Comparison of ENCODE assay signal across 17 cellular contexts in genomic region chr6:36695414-36695813, GRCh38. TPM values are rescaled to one million over a fixed set of nuclear protein-coding genes. Genes with fewer than 3 reads are reported as not detected.
DNase-seq lines count a peak whose midpoint lies in the region; ATAC-seq, FAIRE-seq and TF ChIP-seq lines count a peak whose summit lies in the region.
"Had no signal": no experiment of that assay in that cellular context is flagged by ENCODE, and none has a peak within 500 bp of the region (broad histone marks: within the 10 kb centered on the region; RNA-seq: fewer than 3 reads in every experiment).

No MANE protein-coding gene starts in this region.

- H3K36me3 Mint-ChIP-seq in activated T-cell treated with anti-CD3 and anti-CD28 coated beads, Interleukin-2, amount 50 U/mL, for 24 hours (ENCODE audit: low read depth): no peaks in the 10 kb centered on the region
- H3K36me3 Mint-ChIP-seq in activated T-helper 1 cell treated with anti-CD3 and anti-CD28 coated beads, Interleukin-12 subunit alpha, Interleukin-12 subunit beta, Interleukin-2, Interleukin-4 antibody, amounts not matched to agents 30 ng/mL and 10 ng/mL and 1 ng/mL, durations not matched to agents 14 hours and 24 hours and 36 hours (ENCODE audit: low read depth): no peaks in the 10 kb centered on the region
- peaks cover 7 to 17% of the 10 kb centered on the region in 2 donors for H3K36me3 Mint-ChIP-seq in stimulated activated naive B cell treated with anti-CD40 and anti-IgM and Interleukin-4, amounts not matched to agents 10 μg/mL and 1 μg/mL and 100 μg/mL, for 72 hours
- no peaks in the 10 kb centered on the region for H3K36me3 Mint-ChIP-seq in naive thymus-derived CD8-positive, alpha-beta T cell
- H3K36me3 Mint-ChIP-seq: CD4-positive, alpha-beta memory T cell had no signal

- peak; percentile 35 for FAIRE-seq in GM12891 (lab: Jason Lieb, UNC)
- FAIRE-seq: D721Med had no signal

- no peak for TF ChIP-seq POLR2A in GM12891 (IDR thresholded peaks at IDR 0.05; ENCODE audit: low read depth, low read length)

- DNase-seq in activated T-cell treated with anti-CD3 and anti-CD28 coated beads, Interleukin-2, amount 50 U/mL, for 24 hours: no peak
- DNase-seq in activated T-cell treated with anti-CD3 and anti-CD28 coated beads, Interleukin-2, amount 50 U/mL, for 48 hours: no peak
- no peak for DNase-seq in GM12891 (ENCODE audit: insufficient read length, low spot score)
- no peak for DNase-seq in activated T-helper 1 cell treated with anti-CD3 and anti-CD28 coated beads, Interleukin-12 subunit alpha, Interleukin-12 subunit beta, Interleukin-2, Interleukin-4 antibody, amounts not matched to agents 30 ng/mL and 10 ng/mL and 1 ng/mL, durations not matched to agents 14 hours and 24 hours and 36 hours (ENCODE audit: low spot score)
- DNase-seq in stimulated activated naive B cell treated with anti-CD40 and anti-IgM and Interleukin-4, amounts not matched to agents 10 μg/mL and 1 μg/mL and 100 μg/mL, for 72 hours: no peak
- no peak for DNase-seq in naive thymus-derived CD8-positive, alpha-beta T cell
- DNase-seq: AML-193; CD4-positive, alpha-beta memory T cell; DND-41; GDM1; GM23248; MM.1S; NCI-H1105; NCI-H187 had no signal

- H3K4me1 Mint-ChIP-seq in activated T-cell treated with anti-CD3 and anti-CD28 coated beads, Interleukin-2, amount 50 U/mL, for 24 hours (ENCODE audit: low read depth): peaks cover 43% of the 10 kb centered on the region
- H3K4me1 Mint-ChIP-seq in activated T-helper 1 cell treated with anti-CD3 and anti-CD28 coated beads, Interleukin-12 subunit alpha, Interleukin-12 subunit beta, Interleukin-2, Interleukin-4 antibody, amounts not matched to agents 30 ng/mL and 10 ng/mL and 1 ng/mL, durations not matched to agents 14 hours and 24 hours and 36 hours (ENCODE audit: low read depth): peaks cover 65% of the 10 kb centered on the region
- peaks cover 60 to 69% of the 10 kb centered on the region in 2 donors for H3K4me1 Mint-ChIP-seq in stimulated activated naive B cell treated with anti-CD40 and anti-IgM and Interleukin-4, amounts not matched to agents 10 μg/mL and 1 μg/mL and 100 μg/mL, for 72 hours
- H3K4me1 Mint-ChIP-seq in naive thymus-derived CD8-positive, alpha-beta T cell: peaks cover 0 to 49% (median 6%) of the 10 kb centered on the region in 4 donors

- no peaks in the 10 kb centered on the region for H3K9me3 Mint-ChIP-seq in activated T-cell treated with anti-CD3 and anti-CD28 coated beads, Interleukin-2, amount 50 U/mL, for 24 hours
- no peaks in the 10 kb centered on the region for H3K9me3 Mint-ChIP-seq in activated T-helper 1 cell treated with anti-CD3 and anti-CD28 coated beads, Interleukin-12 subunit alpha, Interleukin-12 subunit beta, Interleukin-2, Interleukin-4 antibody, amounts not matched to agents 30 ng/mL and 10 ng/mL and 1 ng/mL, durations not matched to agents 14 hours and 24 hours and 36 hours
- H3K9me3 Mint-ChIP-seq in stimulated activated naive B cell treated with anti-CD40 and anti-IgM and Interleukin-4, amounts not matched to agents 10 μg/mL and 1 μg/mL and 100 μg/mL, for 72 hours: peaks cover 5 to 11% of the 10 kb centered on the region in 2 donors
- no peaks in the 10 kb centered on the region for H3K9me3 Mint-ChIP-seq in naive thymus-derived CD8-positive, alpha-beta T cell
- H3K9me3 Mint-ChIP-seq: CD4-positive, alpha-beta memory T cell had no signal

- no peaks in the 10 kb centered on the region for H3K27me3 Mint-ChIP-seq in activated T-cell treated with anti-CD3 and anti-CD28 coated beads, Interleukin-2, amount 50 U/mL, for 24 hours
- no peaks in the 10 kb centered on the region for H3K27me3 Mint-ChIP-seq in activated T-helper 1 cell treated with anti-CD3 and anti-CD28 coated beads, Interleukin-12 subunit alpha, Interleukin-12 subunit beta, Interleukin-2, Interleukin-4 antibody, amounts not matched to agents 30 ng/mL and 10 ng/mL and 1 ng/mL, durations not matched to agents 14 hours and 24 hours and 36 hours (ENCODE audit: insufficient read depth)
- H3K27me3 Mint-ChIP-seq in stimulated activated naive B cell treated with anti-CD40 and anti-IgM and Interleukin-4, amounts not matched to agents 10 μg/mL and 1 μg/mL and 100 μg/mL, for 72 hours: no peaks in the 10 kb centered on the region
- peaks cover 0 to 10% (median 3%) of the 10 kb centered on the region in 5 donors for H3K27me3 Mint-ChIP-seq in naive thymus-derived CD8-positive, alpha-beta T cell
- H3K27me3 Mint-ChIP-seq: CD4-positive, alpha-beta memory T cell had no signal

- intact Hi-C loops in activated T-helper 1 cell treated with anti-CD3 and anti-CD28 coated beads, Interleukin-12 subunit alpha, Interleukin-12 subunit beta, Interleukin-2, Interleukin-4 antibody, amounts not matched to agents 30 ng/mL and 10 ng/mL and 1 ng/mL, durations not matched to agents 14 hours and 24 hours and 36 hours (cut with micrococcal nuclease): loop anchor here (1.0 to 10.0 kb wide), 7 partner anchors 15 to 671 kb away; partner anchors contain the start of genes MAPK14, PPIL1 and SLC26A8

- no peak overlapping the region for H3K4me3 Mint-ChIP-seq in activated T-cell treated with anti-CD3 and anti-CD28 coated beads, Interleukin-2, amount 50 U/mL, for 24 hours
- peak overlapping the region; percentile 1 for H3K4me3 Mint-ChIP-seq in activated T-helper 1 cell treated with anti-CD3 and anti-CD28 coated beads, Interleukin-12 subunit alpha, Interleukin-12 subunit beta, Interleukin-2, Interleukin-4 antibody, amounts not matched to agents 30 ng/mL and 10 ng/mL and 1 ng/mL, durations not matched to agents 14 hours and 24 hours and 36 hours
- no peak overlapping the region for H3K4me3 Mint-ChIP-seq in stimulated activated naive B cell treated with anti-CD40 and anti-IgM and Interleukin-4, amounts not matched to agents 10 μg/mL and 1 μg/mL and 100 μg/mL, for 72 hours
- H3K4me3 Mint-ChIP-seq in naive thymus-derived CD8-positive, alpha-beta T cell: no peak overlapping the region
- H3K4me3 Mint-ChIP-seq: CD4-positive, alpha-beta memory T cell had no signal

- peak in 1 of 2 donors; percentile 10 for ATAC-seq in stimulated activated naive B cell treated with anti-CD40 and anti-IgM and Interleukin-4, amounts not matched to agents 10 μg/mL and 1 μg/mL and 100 μg/mL, for 72 hours (replicated peaks)
- ATAC-seq in GM21576 (IDR thresholded peaks at IDR 0.05; ENCODE audit: unreplicated experiment): no peak
- no peak for ATAC-seq in naive thymus-derived CD8-positive, alpha-beta T cell
- ATAC-seq: Right ventricle myocardium inferior had no signal

- POLR2A ChIA-PET in naive thymus-derived CD8-positive, alpha-beta T cell (lab: Charles Lee): no interaction called here

- H3K27ac Mint-ChIP-seq in activated T-cell treated with anti-CD3 and anti-CD28 coated beads, Interleukin-2, amount 50 U/mL, for 24 hours: peak overlapping the region; percentile 78
- peak overlapping the region; percentile 75 for H3K27ac Mint-ChIP-seq in activated T-helper 1 cell treated with anti-CD3 and anti-CD28 coated beads, Interleukin-12 subunit alpha, Interleukin-12 subunit beta, Interleukin-2, Interleukin-4 antibody, amounts not matched to agents 30 ng/mL and 10 ng/mL and 1 ng/mL, durations not matched to agents 14 hours and 24 hours and 36 hours
- H3K27ac Mint-ChIP-seq in stimulated activated naive B cell treated with anti-CD40 and anti-IgM and Interleukin-4, amounts not matched to agents 10 μg/mL and 1 μg/mL and 100 μg/mL, for 72 hours: peak overlapping the region; percentile 32
- H3K27ac Mint-ChIP-seq in naive thymus-derived CD8-positive, alpha-beta T cell: no peak overlapping the region

TF ChIP-seq in GM12891, 5 proteins besides CTCF, POLR2A, EP300 and RAD21:
- TF ChIP-seq POLR2AphosphoS5 (IDR thresholded peaks at IDR 0.05; ENCODE audit: low read depth, low read length): no peak
- TF ChIP-seq SPI1 (IDR thresholded peaks at IDR 0.05; ENCODE audit: low read depth, low read length): no peak
- no peak for TF ChIP-seq POU2F2 (IDR thresholded peaks at IDR 0.05; ENCODE audit: low read depth, low read length)
- TF ChIP-seq PAX5 (IDR thresholded peaks at IDR 0.05; ENCODE audit: insufficient read depth, low read length, severe bottlenecking): no peak
- no peak for TF ChIP-seq TAF1 (IDR thresholded peaks at IDR 0.05; ENCODE audit: low read depth, low read length)

RNA-seq across cellular contexts. Expression of gene RAB44, which starts 2.2 kb away (rescaled TPM):
- polyA plus RNA-seq in GM12891 (2012; ENCODE audit: low read depth, missing spikeins): 0.10 TPM
- total RNA-seq in activated T-helper 1 cell treated with anti-CD3 and anti-CD28 coated beads, Interleukin-12 subunit alpha, Interleukin-12 subunit beta, Interleukin-2, Interleukin-4 antibody, amounts not matched to agents 30 ng/mL and 10 ng/mL and 1 ng/mL, durations not matched to agents 14 hours and 24 hours and 36 hours: 0.05 and 0.10 TPM in 2 replicates
- total RNA-seq in naive thymus-derived CD8-positive, alpha-beta T cell: not detected
- polyA plus RNA-seq in naive thymus-derived CD8-positive, alpha-beta T cell: not detected
- total RNA-seq: CD4-positive, alpha-beta memory T cell; GM23248 had no signal
- polyA plus RNA-seq: CD4-positive, alpha-beta memory T cell; GM23248 had no signal

RNA-seq across cellular contexts. Expression of gene CDKN1A, which starts 16.9 kb away (rescaled TPM):
- polyA plus RNA-seq in GM12891 (2012; ENCODE audit: low read depth, missing spikeins): 206 TPM
- total RNA-seq in activated T-helper 1 cell treated with anti-CD3 and anti-CD28 coated beads, Interleukin-12 subunit alpha, Interleukin-12 subunit beta, Interleukin-2, Interleukin-4 antibody, amounts not matched to agents 30 ng/mL and 10 ng/mL and 1 ng/mL, durations not matched to agents 14 hours and 24 hours and 36 hours: 105 and 107 TPM in 2 replicates
- total RNA-seq in naive thymus-derived CD8-positive, alpha-beta T cell: 1 to 10 TPM; 1.9 to 2.7 TPM
- 1 to 10 TPM in 1 of 3 donors, under 1 TPM in 2; 0.12 to 2.0 (median 0.28) TPM for polyA plus RNA-seq in naive thymus-derived CD8-positive, alpha-beta T cell

Comparison
In these comparisons a context has a peak if more than half of its experiments do, and no peak if none do; other contexts are left out.
1. H3K27ac Mint-ChIP-seq: peak in activated T-cell treated with anti-CD3 and anti-CD28 coated beads, Interleukin-2, amount 50 U/mL, for 24 hours (single experiment), activated T-helper 1 cell treated with anti-CD3 and anti-CD28 coated beads, Interleukin-12 subunit alpha, Interleukin-12 subunit beta, Interleukin-2, Interleukin-4 antibody, amounts not matched to agents 30 ng/mL and 10 ng/mL and 1 ng/mL, durations not matched to agents 14 hours and 24 hours and 36 hours (single experiment) and stimulated activated naive B cell treated with anti-CD40 and anti-IgM and Interleukin-4, amounts not matched to agents 10 μg/mL and 1 μg/mL and 100 μg/mL, for 72 hours (single experiment); none in naive thymus-derived CD8-positive, alpha-beta T cell (0 of 10).
2. RNA of gene CDKN1A, which starts 16.9 kb away (total RNA-seq): 105 to 107 TPM in activated T-helper 1 cell treated with anti-CD3 and anti-CD28 coated beads, Interleukin-12 subunit alpha, Interleukin-12 subunit beta, Interleukin-2, Interleukin-4 antibody, amounts not matched to agents 30 ng/mL and 10 ng/mL and 1 ng/mL, durations not matched to agents 14 hours and 24 hours and 36 hours; 1.9 to 2.7 TPM in naive thymus-derived CD8-positive, alpha-beta T cell; every median in the first group is over 10 times any median in the second.